ENCODE assay signal across 1 cellular context in the genomic region with DNA sequence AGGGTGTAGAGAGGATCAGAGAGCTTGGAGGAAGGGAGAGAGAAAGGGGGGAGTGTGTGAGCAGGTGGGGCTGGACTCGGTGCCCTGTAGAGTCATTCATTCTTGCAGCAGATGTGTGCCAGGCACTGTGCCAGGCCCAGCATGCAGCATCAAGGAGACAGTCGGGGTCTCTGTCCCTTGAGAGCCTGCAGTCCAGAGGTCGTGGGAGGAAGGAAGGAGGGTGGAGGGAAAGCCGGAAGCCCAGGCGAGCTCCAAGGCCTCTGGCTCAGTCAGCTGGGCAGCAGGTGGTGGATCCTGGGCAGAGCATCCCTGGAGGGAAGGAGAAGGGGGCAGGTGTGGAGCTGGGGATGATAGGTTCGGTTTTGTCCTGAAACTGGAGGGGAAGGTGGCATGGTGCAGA.
TF ChIP-seq lines count a peak whose summit lies in the region.

No MANE protein-coding gene starts in this region.

TF ChIP-seq in IMR-90, 13 proteins besides CTCF, POLR2A, EP300 and RAD21:
- TF ChIP-seq RFX5 (IDR thresholded peaks at IDR 0.05; ENCODE audit: low read depth, low read length) (no peak), MAZ (IDR thresholded peaks at IDR 0.05; ENCODE audit: borderline replicate concordance, low read depth, low read length) (no peak), FOS (IDR thresholded peaks at IDR 0.05; ENCODE audit: low read depth, low read length) (no peak), SMC3 (IDR thresholded peaks at IDR 0.05; ENCODE audit: low read depth, low read length) (no peak), BHLHE40 (IDR thresholded peaks at IDR 0.05; ENCODE audit: low read depth, low read length) (no peak), NFE2L2 (IDR thresholded peaks at IDR 0.05; ENCODE audit: low read depth, low read length) (no peak), CHD1 (IDR thresholded peaks at IDR 0.05; ENCODE audit: low read depth, low read length) (no peak), CEBPB (IDR thresholded peaks at IDR 0.05; ENCODE audit: low read depth, low read length) (no peak)
- TF ChIP-seq, protein P1, sequence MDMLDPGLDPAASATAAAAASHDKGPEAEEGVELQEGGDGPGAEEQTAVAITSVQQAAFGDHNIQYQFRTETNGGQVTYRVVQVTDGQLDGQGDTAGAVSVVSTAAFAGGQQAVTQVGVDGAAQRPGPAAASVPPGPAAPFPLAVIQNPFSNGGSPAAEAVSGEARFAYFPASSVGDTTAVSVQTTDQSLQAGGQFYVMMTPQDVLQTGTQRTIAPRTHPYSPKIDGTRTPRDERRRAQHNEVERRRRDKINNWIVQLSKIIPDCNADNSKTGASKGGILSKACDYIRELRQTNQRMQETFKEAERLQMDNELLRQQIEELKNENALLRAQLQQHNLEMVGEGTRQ (IDR thresholded peaks at IDR 0.05; ENCODE audit: low read depth, low read length) = no peak
